ENCODE assay signal across 34 cellular contexts in the genomic region with DNA sequence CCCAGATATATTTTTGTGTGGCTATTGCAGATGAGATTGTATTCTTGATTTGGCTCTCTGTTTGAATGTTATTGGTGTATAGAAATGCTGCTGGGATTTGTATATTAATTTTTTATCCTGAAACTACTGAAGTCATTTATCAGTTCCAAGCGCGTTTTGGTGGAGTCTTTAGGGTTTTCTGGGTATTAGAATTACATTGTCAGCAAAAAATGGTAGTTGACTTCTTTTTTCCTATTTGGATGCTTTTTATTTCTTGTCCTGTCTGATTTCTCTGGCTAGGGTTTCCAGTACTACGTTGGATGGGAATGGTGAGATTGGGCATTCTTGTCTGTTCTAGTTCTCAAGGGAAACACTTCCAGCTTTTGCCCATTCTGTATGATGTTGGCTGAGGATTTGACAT.
"Had no signal": no experiment of that assay in that cellular context is flagged by ENCODE, and none has a peak within 500 bp of the region (broad histone marks: within the 10 kb centered on the region; RNA-seq: fewer than 3 reads in every experiment).

No MANE protein-coding gene starts in this region.

- H3K4me3 Mint-ChIP-seq: activated B cell treated with CpG ODN at 0.5 μM for 24 hours; activated CD4-positive, alpha-beta memory T cell treated with anti-CD3 and anti-CD28 coated beads for 36 hours; activated CD4-positive, alpha-beta T cell treated with anti-CD3 and anti-CD28 coated beads, Interleukin-2, amount 10 ng/mL, durations not matched to agents 24 days and 14 days; activated CD8-positive, alpha-beta T cell treated with anti-CD3 and anti-CD28 coated beads for 36 hours; activated naive CD4-positive, alpha-beta T cell treated with anti-CD3 and anti-CD28 coated beads for 36 hours; activated naive CD4-positive, alpha-beta T cell treated with anti-CD3 and anti-CD28 coated beads, Interleukin-2, amount 50 U/mL, for 24 hours; activated naive CD8-positive, alpha-beta T cell treated with anti-CD3 and anti-CD28 coated beads for 36 hours; activated T-cell treated with anti-CD3 and anti-CD28 coated beads, Interleukin-2, amount 50 U/mL, for 4 hours; activated T-cell treated with anti-CD3 and anti-CD28 coated beads, Interleukin-2, amount 50 U/mL, for 72 hours; activated T-helper 1 cell treated with anti-CD3 and anti-CD28 coated beads, Interleukin-12 subunit alpha, Interleukin-12 subunit beta, Interleukin-2, Interleukin-4 antibody, amounts not matched to agents 30 ng/mL and 10 ng/mL and 1 ng/mL, durations not matched to agents 14 hours and 24 hours and 36 hours; activated T-helper 17 cell treated with anti-CD3 and anti-CD28 coated beads, Interleukin-2, amount 50 U/mL, for 72 hours; T-helper 1 cell treated with Interleukin-12 subunit alpha and Interleukin-12 subunit beta and Interleukin-4 antibody, amounts not matched to agents 30 μg/mL and 1 μg/mL, for 36 hours; T-helper 2 cell treated with Interferon-gamma antibody and Interleukin-4, amounts not matched to agents 5 μg/mL and 100 μg/mL, for 36 hours had no signal

- FAIRE-seq: TTC549 had no signal

- H3K27ac ChIP-seq: adrenal gland, body of pancreas, brain microvascular endothelial cell, breast epithelium, VCaP had no signal

- H3K36me3 ChIP-seq: adrenal gland, brain microvascular endothelial cell, breast epithelium had no signal

- ATAC-seq: activated CD8-positive, alpha-beta T cell treated with anti-CD3 and anti-CD28 coated beads for 36 hours; activated T-cell treated with anti-CD3 and anti-CD28 coated beads, Interleukin-2, amount 50 U/mL, for 4 hours; activated T-cell treated with anti-CD3 and anti-CD28 coated beads, Interleukin-2, amount 50 U/mL, for 72 hours; activated T-helper 17 cell treated with anti-CD3 and anti-CD28 coated beads, Interleukin-2, amount 50 U/mL, for 72 hours; body of pancreas had no signal

- H3K36me3 Mint-ChIP-seq: activated CD4-positive, alpha-beta memory T cell treated with anti-CD3 and anti-CD28 coated beads for 36 hours; activated naive CD4-positive, alpha-beta T cell treated with anti-CD3 and anti-CD28 coated beads, Interleukin-2, amount 50 U/mL, for 24 hours; activated naive CD8-positive, alpha-beta T cell treated with anti-CD3 and anti-CD28 coated beads for 36 hours had no signal

- H3K27ac Mint-ChIP-seq: activated B cell treated with CpG ODN at 0.5 μM for 24 hours; activated CD4-positive, alpha-beta memory T cell treated with anti-CD3 and anti-CD28 coated beads for 36 hours; activated CD4-positive, alpha-beta T cell treated with anti-CD3 and anti-CD28 coated beads, Interleukin-2, amount 10 ng/mL, durations not matched to agents 24 days and 14 days; activated CD8-positive, alpha-beta T cell treated with anti-CD3 and anti-CD28 coated beads for 36 hours; activated naive CD4-positive, alpha-beta T cell treated with anti-CD3 and anti-CD28 coated beads for 36 hours; activated naive CD4-positive, alpha-beta T cell treated with anti-CD3 and anti-CD28 coated beads, Interleukin-2, amount 50 U/mL, for 24 hours; activated naive CD8-positive, alpha-beta T cell treated with anti-CD3 and anti-CD28 coated beads for 36 hours; activated T-cell treated with anti-CD3 and anti-CD28 coated beads, Interleukin-2, amount 50 U/mL, for 72 hours; activated T-helper 1 cell treated with anti-CD3 and anti-CD28 coated beads, Interleukin-12 subunit alpha, Interleukin-12 subunit beta, Interleukin-2, Interleukin-4 antibody, amounts not matched to agents 30 ng/mL and 10 ng/mL and 1 ng/mL, durations not matched to agents 14 hours and 24 hours and 36 hours; activated T-helper 17 cell treated with anti-CD3 and anti-CD28 coated beads, Interleukin-2, amount 50 U/mL, for 72 hours; T-helper 1 cell treated with Interleukin-12 subunit alpha and Interleukin-12 subunit beta and Interleukin-4 antibody, amounts not matched to agents 30 μg/mL and 1 μg/mL, for 36 hours; T-helper 2 cell treated with Interferon-gamma antibody and Interleukin-4, amounts not matched to agents 5 μg/mL and 100 μg/mL, for 36 hours had no signal

- DNase-seq: activated B cell treated with CpG ODN at 0.5 μM for 24 hours; activated CD4-positive, alpha-beta memory T cell treated with anti-CD3 and anti-CD28 coated beads for 36 hours; activated CD4-positive, alpha-beta T cell treated with anti-CD3 and anti-CD28 coated beads for 4 hours; activated CD4-positive, alpha-beta T cell treated with anti-CD3 and anti-CD28 coated beads, Interleukin-2, amount 10 ng/mL, durations not matched to agents 24 days and 14 days; activated CD4-positive, alpha-beta T cell treated with anti-CD3 and anti-CD28 coated beads, Interleukin-2, amount 50 U/mL, for 1 hour; activated CD4-positive, alpha-beta T cell treated with anti-CD3 and anti-CD28 coated beads, Interleukin-2, amount 50 U/mL, for 4 hours; activated CD4-positive, CD25-positive, alpha-beta regulatory T cell treated with anti-CD3 and anti-CD28 coated beads, Interleukin-2, amount 50 U/mL, for 72 hours; activated CD8-positive, alpha-beta memory T cell treated with anti-CD3 and anti-CD28 coated beads, Interleukin-2, amount 50 U/mL, for 4 hours; activated CD8-positive, alpha-beta T cell treated with anti-CD3 and anti-CD28 coated beads for 36 hours; activated effector memory CD4-positive, alpha-beta T cell treated with anti-CD3 and anti-CD28 coated beads, Interleukin-2, amount 50 U/mL, for 16 hours; activated gamma-delta T cell treated with Interleukin-2 at 50 U/mL for 16 hours; activated naive CD4-positive, alpha-beta T cell; activated naive CD4-positive, alpha-beta T cell treated with anti-CD3 and anti-CD28 coated beads for 36 hours; activated naive CD8-positive, alpha-beta T cell treated with anti-CD3 and anti-CD28 coated beads for 36 hours; activated T-cell treated with anti-CD3 and anti-CD28 coated beads for 4 hours; activated T-cell treated with anti-CD3 and anti-CD28 coated beads, Interleukin-2, amount 50 U/mL, for 1 hour; activated T-cell treated with anti-CD3 and anti-CD28 coated beads, Interleukin-2, amount 50 U/mL, for 4 hours; activated T-cell treated with anti-CD3 and anti-CD28 coated beads, Interleukin-2, amount 50 U/mL, for 72 hours; adrenal gland; amniotic stem cell; body of pancreas; brain microvascular endothelial cell; central memory CD4-positive, alpha-beta T cell; T-helper 1 cell; T-helper 2 cell; T-helper 9 cell had no signal

- H3K27me3 ChIP-seq: adrenal gland, body of pancreas, brain microvascular endothelial cell, breast epithelium had no signal

- H3K4me3 ChIP-seq: adrenal gland, body of pancreas, breast epithelium had no signal

- H3K9me3 ChIP-seq: adrenal gland, body of pancreas, breast epithelium had no signal

- H3K27me3 Mint-ChIP-seq: activated B cell treated with CpG ODN at 0.5 μM for 24 hours; activated CD4-positive, alpha-beta memory T cell treated with anti-CD3 and anti-CD28 coated beads for 36 hours; activated CD4-positive, alpha-beta T cell treated with anti-CD3 and anti-CD28 coated beads, Interleukin-2, amount 10 ng/mL, durations not matched to agents 24 days and 14 days; activated CD8-positive, alpha-beta T cell treated with anti-CD3 and anti-CD28 coated beads for 36 hours; activated naive CD8-positive, alpha-beta T cell treated with anti-CD3 and anti-CD28 coated beads for 36 hours; activated T-helper 17 cell treated with anti-CD3 and anti-CD28 coated beads, Interleukin-2, amount 50 U/mL, for 72 hours had no signal

- H3K4me1 Mint-ChIP-seq: activated B cell treated with CpG ODN at 0.5 μM for 24 hours; activated CD4-positive, alpha-beta T cell treated with anti-CD3 and anti-CD28 coated beads, Interleukin-2, amount 10 ng/mL, durations not matched to agents 24 days and 14 days; activated naive CD4-positive, alpha-beta T cell treated with anti-CD3 and anti-CD28 coated beads, Interleukin-2, amount 50 U/mL, for 24 hours; activated naive CD8-positive, alpha-beta T cell treated with anti-CD3 and anti-CD28 coated beads for 36 hours; activated T-helper 17 cell treated with anti-CD3 and anti-CD28 coated beads, Interleukin-2, amount 50 U/mL, for 72 hours had no signal

- H3K4me1 ChIP-seq: adrenal gland, body of pancreas, breast epithelium had no signal
